In genomic region chr1:14599787-14600186, GRCh38 we compare ENCODE assay signal across 10 cellular contexts. TPM values are rescaled to one million over a fixed set of nuclear protein-coding genes. Genes with fewer than 3 reads are reported as not detected.
DNase-seq lines count a peak whose midpoint lies in the region; ATAC-seq and TF ChIP-seq lines count a peak whose summit lies in the region.
"Had no signal": no experiment of that assay in that cellular context is flagged by ENCODE, and none has a peak within 500 bp of the region (broad histone marks: within the 10 kb centered on the region; RNA-seq: fewer than 3 reads in every experiment).

No MANE protein-coding gene starts in this region.

- peaks cover 60% of the 10 kb centered on the region for H3K4me1 Mint-ChIP-seq in nephron
- peaks cover 0 to 5% (median 4%) of the 10 kb centered on the region in 7 donors for H3K4me1 Mint-ChIP-seq in naive thymus-derived CD4-positive, alpha-beta T cell

- peak overlapping the region; percentile 85 to 89 (median 86) for H3K4me3 Mint-ChIP-seq in nephron
- H3K4me3 Mint-ChIP-seq in naive thymus-derived CD4-positive, alpha-beta T cell: peak overlapping the region in 1 of 10 donors; percentile 64

- POLR2A ChIA-PET in HEK293T (lab: Yijun Ruan, JAX): interaction anchor here (0.6 to 1.4 kb wide), 3 partner anchors 9 to 83 kb away, joined by 3 read pairs; no protein-coding TSS in a partner anchor
- POLR2A ChIA-PET in naive thymus-derived CD4-positive, alpha-beta T cell (lab: Charles Lee): no interaction called here

- DNase-seq in colonic mucosa: no peak
- DNase-seq in A172 (ENCODE audit: low spot score): no peak
- DNase-seq in HEK293T (ENCODE audit: extremely low spot score): no peak
- no peak for DNase-seq in naive thymus-derived CD4-positive, alpha-beta T cell
- DNase-seq in NCI-H82 (lab: John Stamatoyannopoulos, UW): no peak
- DNase-seq: NCI-H1694 treated with DMSO at 0.1 percent for 48 hours had no signal

- H3K27me3 ChIP-seq in colonic mucosa: peaks cover 31% of the 10 kb centered on the region
- peaks cover 0 to 7% of the 10 kb centered on the region in 2 donors for H3K27me3 ChIP-seq in naive thymus-derived CD4-positive, alpha-beta T cell (ENCODE audit: control insufficient read depth in 2 of 2, insufficient read depth in 2 of 2, low read length in 2 of 2)

- H3K4me1 ChIP-seq in colonic mucosa: no peaks in the 10 kb centered on the region
- H3K4me1 ChIP-seq in naive thymus-derived CD4-positive, alpha-beta T cell (ENCODE audit: control insufficient read depth in 2 of 2, insufficient read depth in 2 of 2, low read length in 2 of 2): no peaks in the 10 kb centered on the region

- peak; percentile 67 for ATAC-seq in HG02852 (IDR thresholded peaks at IDR 0.05; ENCODE audit: unreplicated experiment)
- no peak for ATAC-seq in naive thymus-derived CD4-positive, alpha-beta T cell

- no peak overlapping the region for H3K27ac ChIP-seq in colonic mucosa
- H3K27ac ChIP-seq in naive thymus-derived CD4-positive, alpha-beta T cell (ENCODE audit: low read depth, low read length): no peak overlapping the region
- H3K27ac ChIP-seq: SJSA1 had no signal

- intact Hi-C loops in colonic mucosa (cut with DNase I): no loop called here
- intact Hi-C loops in naive thymus-derived CD4-positive, alpha-beta T cell (cut with micrococcal nuclease): no loop called here

- H3K9me3 ChIP-seq in colonic mucosa: no peaks in the 10 kb centered on the region
- H3K9me3 ChIP-seq in naive thymus-derived CD4-positive, alpha-beta T cell (ENCODE audit: control insufficient read depth in 2 of 3, low read length in 3 of 3): no peaks in the 10 kb centered on the region
- H3K9me3 ChIP-seq: SJSA1 had no signal

- no peaks in the 10 kb centered on the region for H3K9me3 Mint-ChIP-seq in nephron
- peaks cover 0 to 4% (median 0%) of the 10 kb centered on the region in 11 donors for H3K9me3 Mint-ChIP-seq in naive thymus-derived CD4-positive, alpha-beta T cell

- no peaks in the 10 kb centered on the region for H3K36me3 Mint-ChIP-seq in nephron (ENCODE audit: low read depth)
- H3K36me3 Mint-ChIP-seq in naive thymus-derived CD4-positive, alpha-beta T cell: no peaks in the 10 kb centered on the region

- H3K27me3 Mint-ChIP-seq in nephron (ENCODE audit: low read depth): peaks cover 40% of the 10 kb centered on the region
- peaks cover 49 to 74% (median 66%) of the 10 kb centered on the region in 5 donors for H3K27me3 Mint-ChIP-seq in naive thymus-derived CD4-positive, alpha-beta T cell

- H3K4me3 ChIP-seq in GM08714 (ENCODE audit: low read length): peak overlapping the region; percentile 55
- H3K4me3 ChIP-seq in colonic mucosa: peak overlapping the region; percentile 30
- H3K4me3 ChIP-seq in naive thymus-derived CD4-positive, alpha-beta T cell (ENCODE audit: low read length): no peak overlapping the region

- H3K27ac Mint-ChIP-seq in nephron: peak overlapping the region; percentile 38 to 94 (median 66)
- H3K27ac Mint-ChIP-seq in naive thymus-derived CD4-positive, alpha-beta T cell: no peak overlapping the region

- no peak for TF ChIP-seq CTCF in colonic mucosa (IDR thresholded peaks at IDR 0.05)
- TF ChIP-seq CTCF in nephron (IDR thresholded peaks at IDR 0.05; ENCODE audit: unreplicated experiment in 3 of 3): no peak

- CTCF ChIA-PET in HEK293T (lab: Yijun Ruan, JAX): no interaction called here
- CTCF ChIA-PET in naive thymus-derived CD4-positive, alpha-beta T cell (lab: Charles Lee): no interaction called here

- H3K9ac ChIP-seq in colonic mucosa (ENCODE audit: low read depth in 2 of 2, low read length in 2 of 2): peak overlapping the region in 1 of 2 donors; percentile 24

- H3K36me3 ChIP-seq in colonic mucosa: no peaks in the 10 kb centered on the region
- H3K36me3 ChIP-seq in naive thymus-derived CD4-positive, alpha-beta T cell (ENCODE audit: control insufficient read depth in 2 of 3, insufficient read depth in 3 of 3, low read length in 3 of 3): no peaks in the 10 kb centered on the region
- H3K36me3 ChIP-seq: SJSA1 had no signal

TF ChIP-seq in HEK293T, 16 proteins besides CTCF, POLR2A, EP300 and RAD21:
- TF ChIP-seq CTBP1 (IDR thresholded peaks at IDR 0.05; ENCODE audit: borderline replicate concordance): no peak

RNA-seq across cellular contexts. Expression of gene KAZN, which starts 1.3 kb away (rescaled TPM):
- 10 to 100 TPM in 1 of 2 donors, 1 to 10 TPM in 1; 9.8 to 12.2 TPM for total RNA-seq in colonic mucosa
- 1.7 and 2.1 TPM in 2 replicates for total RNA-seq in A172 (2014; rRNA removed; shearing (Covaris generic))
- under 1 TPM; 0.27 to 0.87 (median 0.56) TPM for total RNA-seq in naive thymus-derived CD4-positive, alpha-beta T cell
- under 1 TPM; 0.08 to 0.20 TPM for polyA plus RNA-seq in naive thymus-derived CD4-positive, alpha-beta T cell

Comparison
In these comparisons a context has a peak if more than half of its experiments do, and no peak if none do; other contexts are left out.
1. H3K27ac Mint-ChIP-seq: peak in nephron (3 of 3); none in naive thymus-derived CD4-positive, alpha-beta T cell (0 of 9).